Comparison of ENCODE assay signal across 18 cellular contexts in the genomic region with DNA sequence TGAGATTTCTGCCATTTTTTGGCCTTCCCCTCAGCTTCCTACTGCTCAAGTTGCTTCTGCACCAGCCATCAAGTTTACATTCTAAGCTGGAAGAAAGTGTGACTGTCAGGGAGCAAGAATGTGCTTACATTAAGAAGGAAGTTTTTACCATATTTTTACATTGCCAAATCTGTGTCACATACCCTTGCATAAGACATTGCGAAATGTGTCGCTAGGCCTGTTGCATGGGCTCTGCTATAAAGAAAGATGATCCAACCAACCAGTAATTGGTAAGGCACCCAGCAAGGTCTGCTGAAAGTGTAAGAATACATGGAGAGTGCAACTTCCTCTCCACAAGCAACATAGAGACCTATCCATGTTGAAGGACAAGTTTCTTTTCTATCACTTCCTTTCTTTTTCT.
A peak's percentile ranks its signal among the peaks of the same experiment; 100 is the strongest.
DNase-seq lines count a peak whose midpoint lies in the region; ATAC-seq and TF ChIP-seq lines count a peak whose summit lies in the region.
"Had no signal": no experiment of that assay in that cellular context is flagged by ENCODE, and none has a peak within 500 bp of the region (broad histone marks: within the 10 kb centered on the region; RNA-seq: fewer than 3 reads in every experiment).

No MANE protein-coding gene starts in this region.

- intact Hi-C loops in PC-9 (cut with micrococcal nuclease; ENCODE audit: unreplicated experiment), result loop anchor here (1.0 kb wide), 1 partner anchor 116 kb away; no protein-coding TSS in a partner anchor

- H3K27me3 ChIP-seq in PC-9 (ENCODE audit: insufficient read depth, low read depth), result no peaks in the 10 kb centered on the region

- no peaks in the 10 kb centered on the region for H4K20me1 ChIP-seq in PC-9 (ENCODE audit: insufficient read depth)

- POLR2A ChIA-PET in PC-9 (lab: Charles Lee; ENCODE audit: unreplicated experiment) (interaction anchor here (0.6 to 0.7 kb wide), 2 partner anchors 122 to 253 kb away, joined by 5 to 9 read pairs; no protein-coding TSS in a partner anchor), RWPE1 (lab: Yijun Ruan, JAX; ENCODE audit: low non-redundant PET) (no interaction called here)

- H3K4me1 ChIP-seq in PC-9 (replicated peaks; ENCODE audit: insufficient read depth), result no peaks in the 10 kb centered on the region; the same call in 1 of the 2 replicates
- H3K4me1 ChIP-seq: HAP-1 had no signal

- peak; percentile 80 for DNase-seq in AG10803 (ENCODE audit: low read depth)
- peak; percentile 23 for DNase-seq in HT1080 (ENCODE audit: low read depth)
- peak; percentile 67 to 80 for DNase-seq in PC-9
- DNase-seq in fibroblast of pulmonary artery (ENCODE audit: low read depth), result peak; percentile 0
- no peak for DNase-seq in NCI-H2171 treated with DMSO at 0.1 percent for 48 hours (lab: John Stamatoyannopoulos, UW)
- no peak for DNase-seq in RWPE1 (ENCODE audit: low spot score)
- DNase-seq in cerebellar nuclear complex (lab: John Stamatoyannopoulos, UW), result no peak
- DNase-seq: activated CD4-positive, alpha-beta T cell treated with anti-CD3 and anti-CD28 coated beads, Interleukin-2, amount 10 ng/mL, durations not matched to agents 24 days and 14 days; activated T-cell treated with anti-CD3 and anti-CD28 coated beads, Interleukin-2, amount 50 U/mL, for 24 hours; effector CD4-positive, alpha-beta T cell; NCI-H82; nucleus accumbens; right cardiac atrium; stimulated activated CD4-positive, alpha-beta T cell treated with anti-CD3 and anti-CD28 coated beads, Interleukin-2, amount 100 ng/mL, for 24 hours had no signal

- no peak overlapping the region for H3K4me2 ChIP-seq in PC-9

- H3K9me2 ChIP-seq in PC-9 (ENCODE audit: insufficient read depth), result no peaks in the 10 kb centered on the region

- no peak overlapping the region for H3K27ac ChIP-seq in PC-9
- H3K27ac ChIP-seq in RWPE1, result no peak overlapping the region

- CTCF ChIA-PET in PC-9 (lab: Charles Lee) (no interaction called here), RWPE1 (lab: Yijun Ruan, JAX) (interaction anchor here (0.7 kb wide), 1 partner anchor 13 kb away, joined by 6 read pairs; no protein-coding TSS in a partner anchor)

- BruUV-seq in PC-9 (replicated peaks; lab: Mats Ljungman, UMichigan), result no TSS peak

- H2AFZ ChIP-seq in PC-9, result no peak overlapping the region

- H3K4me3 ChIP-seq in AG10803 (ENCODE audit: low read length), result no peak overlapping the region
- H3K4me3 ChIP-seq in PC-9, result no peak overlapping the region
- H3K4me3 ChIP-seq in fibroblast of pulmonary artery (replicated peaks; ENCODE audit: low read depth, low read length), result no peak overlapping the region
- H3K4me3 ChIP-seq: HAP-1 had no signal

- no peak for ATAC-seq in GM19397 (IDR thresholded peaks at IDR 0.05; ENCODE audit: unreplicated experiment)
- ATAC-seq: left lobe of liver, right cardiac atrium, Right ventricle myocardium inferior had no signal

- TF ChIP-seq CTCF in AG10803 (conservative IDR thresholded peaks at IDR 0.05; ENCODE audit: low read length), result no peak
- TF ChIP-seq CTCF in PC-9 (conservative IDR thresholded peaks at IDR 0.05), result no peak
- no peak for TF ChIP-seq CTCF in fibroblast of pulmonary artery (IDR thresholded peaks at IDR 0.05; ENCODE audit: low read length, missing control alignments)
- no peak for TF ChIP-seq CTCF in RWPE1 (conservative IDR thresholded peaks at IDR 0.05; ENCODE audit: low read depth)

- H3K79me2 ChIP-seq in PC-9 (ENCODE audit: low read depth), result no peaks in the 10 kb centered on the region

- no peaks in the 10 kb centered on the region for H3F3A ChIP-seq in PC-9 (ENCODE audit: insufficient read depth, low read depth)

- H3K36me3 ChIP-seq in PC-9 (ENCODE audit: low read depth), result no peaks in the 10 kb centered on the region
- H3K36me3 ChIP-seq: HAP-1 had no signal

- no peaks in the 10 kb centered on the region for H3K9me3 ChIP-seq in PC-9 (ENCODE audit: insufficient read depth, low read depth)
- H3K9me3 ChIP-seq: HAP-1 had no signal

Comparison
In these comparisons a context has a peak if more than half of its experiments do, and no peak if none do; other contexts are left out.
1. DNase-seq: peak in AG10803 (single experiment), HT1080 (single experiment), PC-9 (2 of 2) and fibroblast of pulmonary artery (single experiment); none in NCI-H2171 treated with DMSO at 0.1 percent for 48 hours (single experiment), RWPE1 (single experiment) and cerebellar nuclear complex (0 of 2).